8 cellular contexts compared by ENCODE assay signal in the genomic region with DNA sequence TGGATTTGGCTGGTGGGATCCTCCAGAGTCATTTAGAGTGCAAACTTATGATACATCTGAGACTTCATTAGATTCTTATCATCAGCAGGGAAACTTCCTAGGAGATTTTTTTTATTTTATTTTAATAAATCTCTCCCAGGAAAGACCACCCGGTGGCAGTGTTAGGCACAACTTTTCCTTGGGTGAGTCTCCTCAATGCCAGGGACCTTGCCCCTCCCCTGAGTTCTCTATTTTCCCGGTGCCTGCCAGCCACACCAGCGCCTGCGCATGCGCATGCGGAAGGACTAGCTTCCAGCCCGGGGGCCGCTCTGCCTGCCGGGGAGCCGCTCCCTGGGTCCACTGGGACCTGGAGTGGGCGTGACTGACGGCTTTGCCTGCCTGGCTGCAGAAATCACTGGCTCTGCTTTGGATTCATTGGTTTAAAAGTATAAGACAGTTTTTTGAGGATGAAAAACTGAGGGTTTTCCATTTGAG.
DNase-seq lines count a peak whose midpoint lies in the region; ATAC-seq and TF ChIP-seq lines count a peak whose summit lies in the region.

No MANE protein-coding gene starts in this region.

- H3K27me3 ChIP-seq in gastroesophageal sphincter, result peaks cover 20% of the 10 kb centered on the region

- TF ChIP-seq POLR2A in NB4 (IDR thresholded peaks at IDR 0.05; ENCODE audit: extremely low read depth, insufficient read length) (no peak), gastroesophageal sphincter (IDR thresholded peaks at IDR 0.05) (no peak)

- WGBS in gastroesophageal sphincter (ENCODE audit: low coverage in 1 of 2), 2 donors, result 0% methylated on average over 1 to 4 of the region's 12 CpGs

- no peaks in the 10 kb centered on the region for H3K36me3 ChIP-seq in gastroesophageal sphincter

- TF ChIP-seq EP300 in gastroesophageal sphincter (IDR thresholded peaks at IDR 0.05), result no peak

- peak; percentile 91 for DNase-seq in DMS 273 treated with DMSO at 0.1 percent for 48 hours (lab: John Stamatoyannopoulos, UW)
- peak; percentile 89 for DNase-seq in NB4 (ENCODE audit: low read depth)
- peak in 55 of 56 donors; percentile 2 to 87 (median 62) for DNase-seq in nucleus accumbens (lab: John Stamatoyannopoulos, UW)
- no peak for DNase-seq in NCI-H774 (lab: John Stamatoyannopoulos, UW)
- DNase-seq in foreskin fibroblast, result no peak

- peaks cover 0 to 9% (median 0%) of the 10 kb centered on the region in 3 donors for H3K4me1 ChIP-seq in gastroesophageal sphincter

- H3K9me3 ChIP-seq in gastroesophageal sphincter, result no peaks in the 10 kb centered on the region

- H3K27ac ChIP-seq in gastroesophageal sphincter, result no peak overlapping the region

- TF ChIP-seq CTCF in NB4 (IDR thresholded peaks at IDR 0.05; ENCODE audit: low read depth, low read length) (peak; percentile 21), gastroesophageal sphincter (IDR thresholded peaks at IDR 0.05) (no peak), foreskin fibroblast (IDR thresholded peaks at IDR 0.05; ENCODE audit: low read depth, low read length) (no peak)

- peak; percentile 97 for ATAC-seq in SK-N-SH treated with all-trans-retinoic acid at 6 μM for 48 hours
- ATAC-seq in gastroesophageal sphincter, result peak; percentile 69
- ATAC-seq in HG03432 (IDR thresholded peaks at IDR 0.05; ENCODE audit: unreplicated experiment), result no peak

- peak overlapping the region; percentile 30 for H3K4me3 ChIP-seq in NB4 (ENCODE audit: low read depth, low read length)
- peak overlapping the region in 1 of 2 donors; percentile 9 for H3K4me3 ChIP-seq in gastroesophageal sphincter
- no peak overlapping the region for H3K4me3 ChIP-seq in foreskin fibroblast (ENCODE audit: low read depth in 1 of 2, low read length in 2 of 2)

TF ChIP-seq in SK-N-SH treated with all-trans-retinoic acid at 6 μM for 48 hours, 23 proteins besides CTCF, POLR2A, EP300 and RAD21:
- no peak for TF ChIP-seq ZC3H10 (CRISPR knock-in tag; IDR thresholded peaks at IDR 0.05)
- TF ChIP-seq TCF4 (CRISPR knock-in tag; IDR thresholded peaks at IDR 0.05; ENCODE audit: borderline replicate concordance), result no peak
- TF ChIP-seq, protein P1, sequence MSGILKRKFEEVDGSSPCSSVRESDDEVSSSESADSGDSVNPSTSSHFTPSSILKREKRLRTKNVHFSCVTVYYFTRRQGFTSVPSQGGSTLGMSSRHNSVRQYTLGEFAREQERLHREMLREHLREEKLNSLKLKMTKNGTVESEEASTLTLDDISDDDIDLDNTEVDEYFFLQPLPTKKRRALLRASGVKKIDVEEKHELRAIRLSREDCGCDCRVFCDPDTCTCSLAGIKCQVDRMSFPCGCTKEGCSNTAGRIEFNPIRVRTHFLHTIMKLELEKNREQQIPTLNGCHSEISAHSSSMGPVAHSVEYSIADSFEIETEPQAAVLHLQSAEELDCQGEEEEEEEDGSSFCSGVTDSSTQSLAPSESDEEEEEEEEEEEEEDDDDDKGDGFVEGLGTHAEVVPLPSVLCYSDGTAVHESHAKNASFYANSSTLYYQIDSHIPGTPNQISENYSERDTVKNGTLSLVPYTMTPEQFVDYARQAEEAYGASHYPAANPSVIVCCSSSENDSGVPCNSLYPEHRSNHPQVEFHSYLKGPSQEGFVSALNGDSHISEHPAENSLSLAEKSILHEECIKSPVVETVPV (CRISPR knock-in tag; IDR thresholded peaks at IDR 0.05), result no peak
- no peak for TF ChIP-seq ZNF8 (CRISPR knock-in tag; IDR thresholded peaks at IDR 0.05)
- TF ChIP-seq PPARA (CRISPR knock-in tag; IDR thresholded peaks at IDR 0.05; ENCODE audit: borderline replicate concordance), result no peak
- TF ChIP-seq, protein P2, sequence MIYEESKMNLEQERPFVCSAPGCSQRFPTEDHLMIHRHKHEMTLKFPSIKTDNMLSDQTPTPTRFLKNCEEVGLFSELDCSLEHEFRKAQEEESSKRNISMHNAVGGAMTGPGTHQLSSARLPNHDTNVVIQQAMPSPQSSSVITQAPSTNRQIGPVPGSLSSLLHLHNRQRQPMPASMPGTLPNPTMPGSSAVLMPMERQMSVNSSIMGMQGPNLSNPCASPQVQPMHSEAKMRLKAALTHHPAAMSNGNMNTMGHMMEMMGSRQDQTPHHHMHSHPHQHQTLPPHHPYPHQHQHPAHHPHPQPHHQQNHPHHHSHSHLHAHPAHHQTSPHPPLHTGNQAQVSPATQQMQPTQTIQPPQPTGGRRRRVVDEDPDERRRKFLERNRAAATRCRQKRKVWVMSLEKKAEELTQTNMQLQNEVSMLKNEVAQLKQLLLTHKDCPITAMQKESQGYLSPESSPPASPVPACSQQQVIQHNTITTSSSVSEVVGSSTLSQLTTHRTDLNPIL (CRISPR knock-in tag; IDR thresholded peaks at IDR 0.05; ENCODE audit: low read depth), result no peak
- TF ChIP-seq, protein P3, sequence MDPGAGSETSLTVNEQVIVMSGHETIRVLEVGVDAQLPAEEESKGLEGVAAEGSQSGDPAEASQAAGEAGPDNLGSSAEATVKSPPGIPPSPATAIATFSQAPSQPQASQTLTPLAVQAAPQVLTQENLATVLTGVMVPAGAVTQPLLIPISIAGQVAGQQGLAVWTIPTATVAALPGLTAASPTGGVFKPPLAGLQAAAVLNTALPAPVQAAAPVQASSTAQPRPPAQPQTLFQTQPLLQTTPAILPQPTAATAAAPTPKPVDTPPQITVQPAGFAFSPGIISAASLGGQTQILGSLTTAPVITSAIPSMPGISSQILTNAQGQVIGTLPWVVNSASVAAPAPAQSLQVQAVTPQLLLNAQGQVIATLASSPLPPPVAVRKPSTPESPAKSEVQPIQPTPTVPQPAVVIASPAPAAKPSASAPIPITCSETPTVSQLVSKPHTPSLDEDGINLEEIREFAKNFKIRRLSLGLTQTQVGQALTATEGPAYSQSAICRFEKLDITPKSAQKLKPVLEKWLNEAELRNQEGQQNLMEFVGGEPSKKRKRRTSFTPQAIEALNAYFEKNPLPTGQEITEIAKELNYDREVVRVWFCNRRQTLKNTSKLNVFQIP (CRISPR knock-in tag; IDR thresholded peaks at IDR 0.05; ENCODE audit: borderline replicate concordance, low read depth), result no peak
- no peak for TF ChIP-seq TOX (CRISPR knock-in tag; IDR thresholded peaks at IDR 0.05; ENCODE audit: borderline replicate concordance)

Comparison
In these comparisons a context has a peak if more than half of its experiments do, and no peak if none do; other contexts are left out.
1. DNase-seq: peak in DMS 273 treated with DMSO at 0.1 percent for 48 hours (single experiment), NB4 (single experiment) and nucleus accumbens (55 of 56); none in NCI-H774 (single experiment) and foreskin fibroblast (0 of 2).